Comparison of ENCODE assay signal across 28 cellular contexts in the genomic region with DNA sequence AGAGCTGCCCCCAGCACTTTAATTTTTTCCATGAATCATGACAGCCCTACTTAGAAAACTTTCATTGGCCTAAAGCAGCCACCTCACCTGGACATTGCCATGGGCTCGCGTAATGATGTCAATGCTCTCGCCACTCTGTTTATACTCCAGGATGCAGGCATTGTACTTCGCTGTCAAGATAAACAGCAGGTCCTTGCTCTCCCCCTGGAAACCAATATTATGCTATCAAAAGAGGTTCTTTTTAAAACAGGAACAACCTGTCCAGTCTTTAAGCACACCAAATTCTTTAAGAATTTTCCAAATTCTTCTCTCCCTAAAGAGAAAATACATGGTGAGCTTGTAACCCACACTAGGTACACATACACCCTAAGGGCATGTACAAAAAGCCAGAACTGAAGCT. TPM values are rescaled to one million over a fixed set of nuclear protein-coding genes. Genes with fewer than 3 reads are reported as not detected.
DNase-seq lines count a peak whose midpoint lies in the region; ATAC-seq and TF ChIP-seq lines count a peak whose summit lies in the region.
"Had no signal": no experiment of that assay in that cellular context is flagged by ENCODE, and none has a peak within 500 bp of the region (broad histone marks: within the 10 kb centered on the region; RNA-seq: fewer than 3 reads in every experiment).

No MANE protein-coding gene starts in this region.

- peaks cover 6% of the 10 kb centered on the region for H3K27me3 Mint-ChIP-seq in glutamatergic neuron (ENCODE audit: unreplicated experiment)
- H3K27me3 Mint-ChIP-seq: activated CD4-positive, alpha-beta T cell treated with anti-CD3 and anti-CD28 coated beads for 36 hours; activated CD8-positive, alpha-beta T cell treated with anti-CD3 and anti-CD28 coated beads for 36 hours; dendritic cell treated with granulocyte-macrophage colony-stimulating factor and Interleukin-4, amounts not matched to agents 40 ng/mL and 50 ng/mL, for 4 days had no signal

- no peak overlapping the region for H2AFZ ChIP-seq in DND-41 (ENCODE audit: low read depth, low read length)
- no peak overlapping the region for H2AFZ ChIP-seq in Loucy (ENCODE audit: low read length)
- H2AFZ ChIP-seq: neural progenitor cell had no signal

- H3K79me2 ChIP-seq in DND-41 (ENCODE audit: insufficient read depth, low read length): peaks cover 84% of the 10 kb centered on the region
- H3K79me2 ChIP-seq in Loucy (ENCODE audit: insufficient read depth, low read length): peaks cover 97% of the 10 kb centered on the region

- no peaks in the 10 kb centered on the region for H3K9me2 ChIP-seq in Loucy (replicated peaks; ENCODE audit: low read depth, low read length)

- DNase-seq in DND-41 (no peak), glutamatergic neuron (no peak), renal cortical epithelial cell (ENCODE audit: low read depth) (peak; percentile 29), iPS-NIHi11 (ENCODE audit: low spot score) (no peak), SHP77 treated with DMSO at 0.1 percent for 48 hours (lab: John Stamatoyannopoulos, UW) (no peak)
- DNase-seq: activated CD4-positive, alpha-beta T cell treated with anti-CD3 and anti-CD28 coated beads for 36 hours; activated CD8-positive, alpha-beta memory T cell treated with anti-CD3 and anti-CD28 coated beads, Interleukin-2, amount 50 U/mL, for 48 hours; activated CD8-positive, alpha-beta T cell treated with anti-CD3 and anti-CD28 coated beads for 36 hours; activated gamma-delta T cell; DMS153; esophagus squamous epithelium; foreskin melanocyte; H7; Karpas-422; NCI-H446 treated with DMSO at 0.1 percent for 48 hours; NCI-H774; posterior cingulate gyrus; stimulated activated CD4-positive, alpha-beta T cell treated with anti-CD3 and anti-CD28 coated beads, Interleukin-12 subunit alpha, Interleukin-12 subunit beta, amount 100 ng/mL, for 4 hours; stimulated activated CD4-positive, alpha-beta T cell treated with anti-CD3 and anti-CD28 coated beads, Interleukin-4, amount 100 ng/mL, for 1 hour; T-helper 9 cell had no signal

- no peaks in the 10 kb centered on the region for H3K36me3 Mint-ChIP-seq in glutamatergic neuron (ENCODE audit: unreplicated experiment)

- H3K9ac ChIP-seq in DND-41 (ENCODE audit: low read depth, low read length) (no peak overlapping the region), Loucy (ENCODE audit: low read depth, low read length, poor library complexity, severe bottlenecking) (peak overlapping the region; percentile 97)
- H3K9ac ChIP-seq: neural progenitor cell had no signal

- H3K4me1 ChIP-seq in DND-41 (ENCODE audit: insufficient read depth, low read length) (peaks cover 45% of the 10 kb centered on the region), Loucy (ENCODE audit: insufficient read depth, low read length, poor library complexity, severe bottlenecking) (peaks cover 55% of the 10 kb centered on the region)

- H3K27ac ChIP-seq in DND-41 (ENCODE audit: low read length): no peak overlapping the region
- H3K27ac ChIP-seq: BLaER1, esophagus squamous epithelium, neural progenitor cell, tibial nerve had no signal

- peaks cover 23% of the 10 kb centered on the region for H3K4me1 Mint-ChIP-seq in glutamatergic neuron (ENCODE audit: low read depth, unreplicated experiment)

- no peaks in the 10 kb centered on the region for H3K27me3 ChIP-seq in DND-41 (ENCODE audit: insufficient read depth, low read length, poor library complexity)
- H3K27me3 ChIP-seq in Loucy (ENCODE audit: insufficient read depth, low read length, poor library complexity, severe bottlenecking): peaks cover 5% of the 10 kb centered on the region
- H3K27me3 ChIP-seq: BLaER1, esophagus squamous epithelium, neural progenitor cell, tibial nerve had no signal

- peak overlapping the region; percentile 14 for H3K4me3 Mint-ChIP-seq in glutamatergic neuron (ENCODE audit: unreplicated experiment)
- H3K4me3 Mint-ChIP-seq: activated CD4-positive, alpha-beta T cell treated with anti-CD3 and anti-CD28 coated beads for 36 hours; activated CD8-positive, alpha-beta T cell treated with anti-CD3 and anti-CD28 coated beads for 36 hours; dendritic cell treated with granulocyte-macrophage colony-stimulating factor and Interleukin-4, amounts not matched to agents 40 ng/mL and 50 ng/mL, for 4 days had no signal

- no peak for TF ChIP-seq CTCF in DND-41 (IDR thresholded peaks at IDR 0.05; ENCODE audit: borderline replicate concordance, extremely low read depth, low read length, poor library complexity, severe bottlenecking)
- no peak for TF ChIP-seq CTCF in Loucy (conservative IDR thresholded peaks at IDR 0.05; ENCODE audit: low read length)
- no peak for TF ChIP-seq CTCF in glutamatergic neuron (IDR thresholded peaks at IDR 0.05; ENCODE audit: partially characterized antibody, unreplicated experiment)

- H3K9me3 ChIP-seq in DND-41 (ENCODE audit: insufficient read depth, low read length, severe bottlenecking) (no peaks in the 10 kb centered on the region), Loucy (ENCODE audit: insufficient read depth, low read depth, low read length) (no peaks in the 10 kb centered on the region)
- H3K9me3 ChIP-seq: BLaER1, esophagus squamous epithelium, tibial nerve had no signal

- no peak for ATAC-seq in DND-41 (ENCODE audit: insufficient read depth, low read depth)
- no peak for ATAC-seq in GM18909 (IDR thresholded peaks at IDR 0.05; ENCODE audit: poor library complexity, unreplicated experiment)
- ATAC-seq: activated CD4-positive, alpha-beta T cell treated with anti-CD3 and anti-CD28 coated beads for 36 hours; activated CD8-positive, alpha-beta T cell treated with anti-CD3 and anti-CD28 coated beads for 36 hours; sciatic nerve had no signal

- H4K20me1 ChIP-seq in DND-41 (ENCODE audit: insufficient read depth, low read length) (peaks cover 34% of the 10 kb centered on the region; the same call in 1 of the 2 replicates), Loucy (ENCODE audit: insufficient read depth, low read length, poor library complexity, severe bottlenecking) (peaks cover 67% of the 10 kb centered on the region)

- no peaks in the 10 kb centered on the region for H3F3A ChIP-seq in Loucy (ENCODE audit: low read depth)

- peaks cover 9% of the 10 kb centered on the region for H3K9me3 Mint-ChIP-seq in glutamatergic neuron (ENCODE audit: unreplicated experiment)
- H3K9me3 Mint-ChIP-seq: activated CD8-positive, alpha-beta T cell treated with anti-CD3 and anti-CD28 coated beads for 36 hours; dendritic cell treated with granulocyte-macrophage colony-stimulating factor and Interleukin-4, amounts not matched to agents 40 ng/mL and 50 ng/mL, for 4 days; neural progenitor cell had no signal

- H3K36me3 ChIP-seq in DND-41 (ENCODE audit: insufficient read depth, low read length) (peaks cover 52% of the 10 kb centered on the region), Loucy (ENCODE audit: insufficient read depth, low read length) (peaks cover 44% of the 10 kb centered on the region; the same call in 1 of the 2 replicates)

- H3K27ac Mint-ChIP-seq in glutamatergic neuron (ENCODE audit: unreplicated experiment): no peak overlapping the region
- H3K27ac Mint-ChIP-seq: activated CD4-positive, alpha-beta T cell treated with anti-CD3 and anti-CD28 coated beads for 36 hours; activated CD8-positive, alpha-beta T cell treated with anti-CD3 and anti-CD28 coated beads for 36 hours; dendritic cell treated with granulocyte-macrophage colony-stimulating factor and Interleukin-4, amounts not matched to agents 40 ng/mL and 50 ng/mL, for 4 days; neural progenitor cell had no signal

- H3K4me3 ChIP-seq in DND-41 (ENCODE audit: low read depth in 1 of 2, low read length in 2 of 2) (no peak overlapping the region), Loucy (ENCODE audit: low read length, poor library complexity, severe bottlenecking) (peak overlapping the region; percentile 41)
- H3K4me3 ChIP-seq: BLaER1, esophagus squamous epithelium, lung, neural progenitor cell, tibial nerve had no signal

- H3K4me2 ChIP-seq in DND-41 (ENCODE audit: insufficient read depth, low read length) (peak overlapping the region; percentile 14; the same call in 1 of the 2 replicates), Loucy (ENCODE audit: low read depth, low read length, poor library complexity, severe bottlenecking) (peak overlapping the region; percentile 97)
- H3K4me2 ChIP-seq: BLaER1, neural progenitor cell had no signal

RNA-seq across cellular contexts. Expression of a gene that starts 3.0 kb away (rescaled TPM):
- total RNA-seq in glutamatergic neuron (ENCODE audit: unreplicated experiment): 259 TPM
- total RNA-seq in renal cortical epithelial cell: 281 and 392 TPM in 2 replicates

RNA-seq across cellular contexts. Expression of a gene that starts 3.2 kb away (rescaled TPM):
- total RNA-seq in glutamatergic neuron (ENCODE audit: unreplicated experiment) (59.6 TPM), renal cortical epithelial cell (15.3 and 37.0 TPM in 2 replicates)

RNA-seq across cellular contexts. Expression of a gene that starts 31.8 kb away (rescaled TPM):
- 20.6 TPM for total RNA-seq in glutamatergic neuron (ENCODE audit: unreplicated experiment)
- 20.1 and 47.0 TPM in 2 replicates for total RNA-seq in renal cortical epithelial cell

RNA-seq across cellular contexts. Expression of a gene that starts 32.3 kb away (rescaled TPM):
- 23.3 TPM for total RNA-seq in glutamatergic neuron (ENCODE audit: unreplicated experiment)
- total RNA-seq in renal cortical epithelial cell: 12.3 and 22.9 TPM in 2 replicates

RNA-seq across cellular contexts. Expression of a gene that starts 34.8 kb away (rescaled TPM):
- total RNA-seq in glutamatergic neuron (ENCODE audit: unreplicated experiment) (27.3 TPM), renal cortical epithelial cell (1.9 and 4.5 TPM in 2 replicates)
